In the genomic region with DNA sequence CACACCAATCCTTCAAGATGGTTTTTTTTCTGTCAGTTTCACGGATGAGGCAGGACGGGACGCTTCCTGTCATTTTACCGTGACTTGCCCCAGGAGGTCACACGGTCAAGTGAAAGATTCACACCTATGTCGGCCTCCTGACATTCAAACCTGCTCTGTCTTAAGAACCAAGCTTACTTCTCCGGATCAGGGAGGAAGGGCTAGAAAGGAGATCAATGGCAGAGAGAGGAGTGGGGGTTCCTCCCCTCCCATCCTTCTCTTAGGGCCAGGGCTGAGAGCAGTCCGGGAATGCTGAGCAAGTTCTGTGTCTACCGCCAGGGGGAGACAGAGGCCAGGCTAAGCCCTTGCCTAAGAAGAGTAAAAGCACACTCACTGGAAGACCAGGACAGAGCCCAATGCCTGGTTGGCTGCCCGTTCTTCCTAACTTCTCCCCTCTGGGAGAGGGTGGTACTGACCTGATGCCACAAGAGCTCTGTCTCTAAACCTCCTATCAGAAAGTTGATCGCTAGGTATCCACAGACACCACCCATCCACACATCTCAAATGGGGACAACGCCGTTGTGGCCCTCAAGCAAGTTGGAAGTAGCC, we compare ENCODE assay signal across 8 cellular contexts. TPM values are rescaled to one million over a fixed set of nuclear protein-coding genes. Genes with fewer than 3 reads are reported as not detected.
DNase-seq lines count a peak whose midpoint lies in the region; ATAC-seq and TF ChIP-seq lines count a peak whose summit lies in the region.

No MANE protein-coding gene starts in this region.

- peaks cover 11% of the 10 kb centered on the region for H3K4me1 Mint-ChIP-seq in activated CD4-positive, alpha-beta memory T cell treated with anti-CD3 and anti-CD28 coated beads for 36 hours (ENCODE audit: low read depth)

- CTCF ChIA-PET in activated CD4-positive, alpha-beta memory T cell treated with anti-CD3 and anti-CD28 coated beads for 36 hours (lab: Charles Lee): interaction anchor here (0.7 to 10.6 kb wide), 43 partner anchors 8 to 1566 kb away, joined by 3 to 354 read pairs (median 4); partner anchors contain the start of genes CAPZA1, LRIG2, MAGI3 and MOV10

- H3K27ac Mint-ChIP-seq in activated CD4-positive, alpha-beta memory T cell treated with anti-CD3 and anti-CD28 coated beads for 36 hours: no peak overlapping the region

- H3K27ac ChIP-seq in lung (ENCODE audit: low read depth in 1 of 2, low read length in 1 of 2): peak overlapping the region in 1 of 2 donors; percentile 68

- POLR2A ChIA-PET in activated CD4-positive, alpha-beta memory T cell treated with anti-CD3 and anti-CD28 coated beads for 36 hours (lab: Charles Lee): interaction anchor here (1.0 to 2.7 kb wide), 5 partner anchors 12 to 357 kb away, joined by 3 to 11 read pairs (median 6); partner anchors contain the start of genes LRIG2, SLC16A1 and ST7L

- intact Hi-C loops in activated CD4-positive, alpha-beta memory T cell treated with anti-CD3 and anti-CD28 coated beads for 36 hours (cut with micrococcal nuclease): loop anchor here (1.0 to 10.0 kb wide), 6 partner anchors 88 to 357 kb away; partner anchors contain the start of genes LRIG2 and SLC16A1

- no peaks in the 10 kb centered on the region for H3K9me3 ChIP-seq in lung (ENCODE audit: control insufficient read depth in 2 of 2, insufficient read depth in 1 of 2, low read length in 1 of 2)

- H3K36me3 Mint-ChIP-seq in activated CD4-positive, alpha-beta memory T cell treated with anti-CD3 and anti-CD28 coated beads for 36 hours: no peaks in the 10 kb centered on the region

- H3K9me3 Mint-ChIP-seq in activated CD4-positive, alpha-beta memory T cell treated with anti-CD3 and anti-CD28 coated beads for 36 hours: no peaks in the 10 kb centered on the region

- peak; percentile 92 for TF ChIP-seq CTCF in GM12875 (IDR thresholded peaks at IDR 0.05; ENCODE audit: borderline replicate concordance, insufficient read depth, low read depth, low read length)
- peak; percentile 98 for TF ChIP-seq CTCF in lung (IDR thresholded peaks at IDR 0.05; ENCODE audit: control extremely low read depth, extremely low read depth)

- no peak overlapping the region for H3K4me3 ChIP-seq in GM12875 (ENCODE audit: low read depth, low read length)
- H3K4me3 ChIP-seq in lung: no peak overlapping the region

- H3K27me3 ChIP-seq in lung (ENCODE audit: control insufficient read depth, insufficient read depth): no peaks in the 10 kb centered on the region

- DNase-seq in NCI-H748 (lab: John Stamatoyannopoulos, UW; ENCODE audit: unreplicated experiment) (peak; percentile 86), lung (ENCODE audit: low spot score) (peak; percentile 88)
- peak; percentile 86 for DNase-seq in activated CD4-positive, alpha-beta memory T cell treated with anti-CD3 and anti-CD28 coated beads for 36 hours
- DNase-seq in effector CD4-positive, alpha-beta T cell: peak; percentile 78
- DNase-seq in stimulated activated CD4-positive, alpha-beta T cell treated with anti-CD3 and anti-CD28 coated beads, Interleukin-4, amount 100 ng/mL, for 4 hours: peak; percentile 74 to 76

- peak; percentile 31 for ATAC-seq in HG03565 (IDR thresholded peaks at IDR 0.05; ENCODE audit: unreplicated experiment)
- peak; percentile 75 for ATAC-seq in lung (ENCODE audit: insufficient read depth, low FRiP score)
- ATAC-seq in GM19328 (IDR thresholded peaks at IDR 0.05; ENCODE audit: unreplicated experiment): no peak

- H3K36me3 ChIP-seq in lung (ENCODE audit: control insufficient read depth in 2 of 2, insufficient read depth in 2 of 2, low read length in 2 of 2): no peaks in the 10 kb centered on the region

- WGBS in lung, 2 donors: 17 to 19% methylated on average over 13 of the region's 13 CpGs

- peaks cover 11% of the 10 kb centered on the region for H3K27me3 Mint-ChIP-seq in activated CD4-positive, alpha-beta memory T cell treated with anti-CD3 and anti-CD28 coated beads for 36 hours

- H3K4me3 Mint-ChIP-seq in activated CD4-positive, alpha-beta memory T cell treated with anti-CD3 and anti-CD28 coated beads for 36 hours: peak overlapping the region; percentile 78

- H3K4me1 ChIP-seq in lung (ENCODE audit: control insufficient read depth in 2 of 2, insufficient read depth in 2 of 2, low read length in 2 of 2): peaks cover 0 to 7% of the 10 kb centered on the region in 2 donors

RNA-seq across cellular contexts. Expression of gene PPM1J, which starts 1.1 kb away (rescaled TPM):
- 1 to 10 TPM in 1 of 2 experiments, under 1 TPM in 1; 0.69 to 1.2 TPM for total RNA-seq in activated CD4-positive, alpha-beta memory T cell treated with anti-CD3 and anti-CD28 coated beads for 36 hours
- total RNA-seq in lung: under 1 TPM in 1 of 2 donors, not detected in 1; 0.64 TPM
- polyA plus RNA-seq in lung: under 1 TPM; 0.45 to 0.92 TPM

RNA-seq across cellular contexts. Expression of gene RHOC, which starts 9.3 kb away (rescaled TPM):
- 10 to 100 TPM; 50.1 to 51.6 TPM for total RNA-seq in activated CD4-positive, alpha-beta memory T cell treated with anti-CD3 and anti-CD28 coated beads for 36 hours
- 100 to 1,000 TPM; 125 to 211 TPM for total RNA-seq in lung
- polyA plus RNA-seq in lung: 100 to 1,000 TPM; 169 to 243 TPM

RNA-seq across cellular contexts. Expression of gene MOV10, which starts 41.8 kb away (rescaled TPM):
- 10 to 100 TPM; 57.7 to 63.1 TPM for total RNA-seq in activated CD4-positive, alpha-beta memory T cell treated with anti-CD3 and anti-CD28 coated beads for 36 hours
- total RNA-seq in lung: 10 to 100 TPM; 37.7 to 51.3 TPM
- polyA plus RNA-seq in lung: 10 to 100 TPM; 33.4 to 42.7 TPM
